1 cellular context compared by ENCODE assay signal in genomic region chr19:47607564-47608073, GRCh38.
A peak's percentile ranks its signal among the peaks of the same experiment; 100 is the strongest.
TF ChIP-seq lines count a peak whose summit lies in the region.

No MANE protein-coding gene starts in this region.

TF ChIP-seq in GM12878, 131 proteins besides CTCF, POLR2A, EP300 and RAD21 (continued from another document):
- TF ChIP-seq ZBTB40 (IDR thresholded peaks at IDR 0.05; ENCODE audit: borderline replicate concordance) = 0 out of 2 replicates have a peak, but pooled peaks have one; percentile 10
- 0 out of 2 replicates have a peak, but pooled peaks have one; percentile 9 for TF ChIP-seq HDGF (IDR thresholded peaks at IDR 0.05)
- TF ChIP-seq MXI1 (IDR thresholded peaks at IDR 0.05; ENCODE audit: low read depth, low read length) = no peak
- TF ChIP-seq DPF2 (IDR thresholded peaks at IDR 0.05) = peak; percentile 95
TF ChIP-seq in GM12878: peak in this region for 4.
